In the genomic region with DNA sequence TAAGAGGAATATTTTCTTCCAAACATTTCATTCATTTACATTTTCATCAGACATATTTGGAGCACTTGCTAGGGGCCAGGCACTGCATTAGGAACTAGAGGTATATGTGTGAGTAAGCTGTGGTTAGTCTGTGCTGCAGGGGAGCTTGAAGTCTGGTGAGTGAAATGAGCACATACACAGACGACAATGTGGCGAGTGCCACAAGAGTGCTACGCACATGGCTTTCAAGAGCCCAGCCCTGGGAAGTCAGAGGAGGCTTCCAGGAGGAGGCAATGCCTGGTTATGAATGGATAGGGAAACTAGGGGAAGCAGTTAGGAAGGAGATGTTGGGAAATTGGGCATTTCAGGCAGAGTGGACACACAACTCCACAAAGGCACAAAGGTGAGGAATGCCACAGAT, we compare ENCODE assay signal across 2 cellular contexts.
TF ChIP-seq lines count a peak whose summit lies in the region.

No MANE protein-coding gene starts in this region.

TF ChIP-seq in IMR-90, 13 proteins besides CTCF, POLR2A, EP300 and RAD21:
- TF ChIP-seq NFE2L2 (IDR thresholded peaks at IDR 0.05; ENCODE audit: low read depth, low read length) (no peak), MXI1 (IDR thresholded peaks at IDR 0.05; ENCODE audit: borderline replicate concordance, low read depth, low read length) (no peak), FOS (IDR thresholded peaks at IDR 0.05; ENCODE audit: low read depth, low read length) (no peak), RFX5 (IDR thresholded peaks at IDR 0.05; ENCODE audit: low read depth, low read length) (no peak), BHLHE40 (IDR thresholded peaks at IDR 0.05; ENCODE audit: low read depth, low read length) (no peak), SMC3 (IDR thresholded peaks at IDR 0.05; ENCODE audit: low read depth, low read length) (no peak)

TF ChIP-seq in GM12878, 131 proteins besides CTCF, POLR2A, EP300 and RAD21:
- TF ChIP-seq SREBF2 (IDR thresholded peaks at IDR 0.05; ENCODE audit: low read length) (no peak), BHLHE40 (IDR thresholded peaks at IDR 0.05; ENCODE audit: borderline replicate concordance in 1 of 2, low read depth in 2 of 2, low read length in 1 of 2) (peak in 1 of 2 experiments; percentile 24; a peak in 1 of 4 replicates)
- TF ChIP-seq, protein P1, sequence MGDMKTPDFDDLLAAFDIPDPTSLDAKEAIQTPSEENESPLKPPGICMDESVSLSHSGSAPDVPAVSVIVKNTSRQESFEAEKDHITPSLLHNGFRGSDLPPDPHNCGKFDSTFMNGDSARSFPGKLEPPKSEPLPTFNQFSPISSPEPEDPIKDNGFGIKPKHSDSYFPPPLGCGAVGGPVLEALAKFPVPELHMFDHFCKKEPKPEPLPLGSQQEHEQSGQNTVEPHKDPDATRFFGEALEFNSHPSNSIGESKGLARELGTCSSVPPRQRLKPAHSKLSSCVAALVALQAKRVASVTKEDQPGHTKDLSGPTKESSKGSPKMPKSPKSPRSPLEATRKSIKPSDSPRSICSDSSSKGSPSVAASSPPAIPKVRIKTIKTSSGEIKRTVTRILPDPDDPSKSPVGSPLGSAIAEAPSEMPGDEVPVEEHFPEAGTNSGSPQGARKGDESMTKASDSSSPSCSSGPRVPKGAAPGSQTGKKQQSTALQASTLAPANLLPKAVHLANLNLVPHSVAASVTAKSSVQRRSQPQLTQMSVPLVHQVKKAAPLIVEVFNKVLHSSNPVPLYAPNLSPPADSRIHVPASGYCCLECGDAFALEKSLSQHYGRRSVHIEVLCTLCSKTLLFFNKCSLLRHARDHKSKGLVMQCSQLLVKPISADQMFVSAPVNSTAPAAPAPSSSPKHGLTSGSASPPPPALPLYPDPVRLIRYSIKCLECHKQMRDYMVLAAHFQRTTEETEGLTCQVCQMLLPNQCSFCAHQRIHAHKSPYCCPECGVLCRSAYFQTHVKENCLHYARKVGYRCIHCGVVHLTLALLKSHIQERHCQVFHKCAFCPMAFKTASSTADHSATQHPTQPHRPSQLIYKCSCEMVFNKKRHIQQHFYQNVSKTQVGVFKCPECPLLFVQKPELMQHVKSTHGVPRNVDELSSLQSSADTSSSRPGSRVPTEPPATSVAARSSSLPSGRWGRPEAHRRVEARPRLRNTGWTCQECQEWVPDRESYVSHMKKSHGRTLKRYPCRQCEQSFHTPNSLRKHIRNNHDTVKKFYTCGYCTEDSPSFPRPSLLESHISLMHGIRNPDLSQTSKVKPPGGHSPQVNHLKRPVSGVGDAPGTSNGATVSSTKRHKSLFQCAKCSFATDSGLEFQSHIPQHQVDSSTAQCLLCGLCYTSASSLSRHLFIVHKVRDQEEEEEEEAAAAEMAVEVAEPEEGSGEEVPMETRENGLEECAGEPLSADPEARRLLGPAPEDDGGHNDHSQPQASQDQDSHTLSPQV (IDR thresholded peaks at IDR 0.05), result no peak
